Comparison of ENCODE assay signal across 2 cellular contexts in genomic region chr7:133741078-133741477, GRCh38.
TF ChIP-seq lines count a peak whose summit lies in the region.

No MANE protein-coding gene starts in this region.

TF ChIP-seq in SK-N-SH, 30 proteins besides CTCF, POLR2A, EP300 and RAD21:
- TF ChIP-seq REST (IDR thresholded peaks at IDR 0.05; ENCODE audit: low read depth, low read length) (no peak), FOSL2 (IDR thresholded peaks at IDR 0.05; ENCODE audit: borderline replicate concordance, low read depth) (no peak), TEAD4 (IDR thresholded peaks at IDR 0.05; ENCODE audit: borderline replicate concordance, insufficient read depth) (no peak), ELF1 (IDR thresholded peaks at IDR 0.05) (no peak), NFIC (IDR thresholded peaks at IDR 0.05; ENCODE audit: borderline replicate concordance) (no peak), PBX3 (IDR thresholded peaks at IDR 0.05) (no peak), CHD2 (IDR thresholded peaks at IDR 0.05; ENCODE audit: low read length, partially characterized antibody) (no peak), FOXJ3 (CRISPR knock-in tag; IDR thresholded peaks at IDR 0.05) (no peak), USF2 (IDR thresholded peaks at IDR 0.05; ENCODE audit: borderline replicate concordance, low read depth, low read length) (no peak), EZH2phosphoT487 (IDR thresholded peaks at IDR 0.05; ENCODE audit: borderline replicate concordance, low read depth) (no peak), GATA2 (CRISPR knock-in tag; IDR thresholded peaks at IDR 0.05) (no peak), USF1 (IDR thresholded peaks at IDR 0.05; ENCODE audit: borderline replicate concordance, low read depth) (no peak), SIN3A (IDR thresholded peaks at IDR 0.05; ENCODE audit: borderline replicate concordance, low read depth, low read length) (no peak), TAF1 (IDR thresholded peaks at IDR 0.05; ENCODE audit: borderline replicate concordance, low read depth, low read length) (no peak), POLR2AphosphoS5 (IDR thresholded peaks at IDR 0.05; ENCODE audit: low read depth, low read length) (no peak), MXI1 (IDR thresholded peaks at IDR 0.05; ENCODE audit: low read depth, low read length) (no peak), MAX (IDR thresholded peaks at IDR 0.05; ENCODE audit: low read depth) (no peak), RFX5 (IDR thresholded peaks at IDR 0.05; ENCODE audit: low read length) (no peak), IRF3 (IDR thresholded peaks at IDR 0.05; ENCODE audit: low read depth, low read length) (no peak), RCOR1 (IDR thresholded peaks at IDR 0.05; ENCODE audit: low read length) (no peak; the same call in 1 of the 2 replicates)

TF ChIP-seq in IMR-90, 13 proteins besides CTCF, POLR2A, EP300 and RAD21 (continued from another document):
- no peak for TF ChIP-seq MAFK (IDR thresholded peaks at IDR 0.05; ENCODE audit: low read depth, low read length)
- no peak for TF ChIP-seq NFE2L2 (IDR thresholded peaks at IDR 0.05; ENCODE audit: low read depth, low read length)
- TF ChIP-seq BHLHE40 (IDR thresholded peaks at IDR 0.05; ENCODE audit: low read depth, low read length) = no peak
- TF ChIP-seq USF2 (IDR thresholded peaks at IDR 0.05; ENCODE audit: low read depth, low read length) = no peak
- no peak for TF ChIP-seq FOS (IDR thresholded peaks at IDR 0.05; ENCODE audit: low read depth, low read length)
- no peak for TF ChIP-seq ELK1 (IDR thresholded peaks at IDR 0.05; ENCODE audit: borderline replicate concordance, low read depth, low read length)
- no peak for TF ChIP-seq RFX5 (IDR thresholded peaks at IDR 0.05; ENCODE audit: low read depth, low read length)
- TF ChIP-seq MAZ (IDR thresholded peaks at IDR 0.05; ENCODE audit: borderline replicate concordance, low read depth, low read length) = no peak
